21 cellular contexts compared by ENCODE assay signal in the genomic region with DNA sequence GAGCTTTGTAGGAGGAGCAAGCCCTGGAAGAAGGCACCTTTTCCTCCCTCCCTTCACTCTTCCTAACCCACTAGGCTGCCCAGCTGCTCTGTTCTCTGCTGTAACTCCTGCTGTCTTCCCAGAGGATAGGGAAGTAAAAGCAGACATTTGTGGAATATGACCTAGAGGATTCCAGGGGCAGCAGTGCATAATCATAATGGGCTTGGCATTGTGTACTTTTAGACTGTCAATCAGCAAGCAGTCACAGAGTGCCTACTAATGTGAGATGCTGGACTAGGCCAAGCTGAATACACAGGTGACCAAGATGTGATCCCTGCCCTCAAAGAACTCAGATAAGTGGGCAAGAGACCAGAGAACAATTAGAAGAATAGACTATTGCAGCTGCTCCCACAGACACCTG.
"Had no signal": no experiment of that assay in that cellular context is flagged by ENCODE, and none has a peak within 500 bp of the region (broad histone marks: within the 10 kb centered on the region; RNA-seq: fewer than 3 reads in every experiment).

No MANE protein-coding gene starts in this region.

- H3K4me1 ChIP-seq: uterus had no signal

- H2AFZ ChIP-seq: hepatocyte had no signal

- H3K27me3 ChIP-seq: gastroesophageal sphincter, hepatocyte, sigmoid colon, tibial artery, upper lobe of left lung, uterus had no signal

- H3K4me2 ChIP-seq: hepatocyte, smooth muscle cell had no signal

- H3K27ac Mint-ChIP-seq: memory B cell; mesothelial cell of epicardium; naive thymus-derived CD4-positive, alpha-beta T cell; nephron progenitor cell had no signal

- H3K27me3 Mint-ChIP-seq: memory B cell had no signal

- H3K36me3 ChIP-seq: lower lobe of right lung, neutrophil, upper lobe of left lung, uterus had no signal

- ATAC-seq: esophagus mucosa; gastroesophageal sphincter; left lobe of liver; lower lobe of right lung; naive thymus-derived CD4-positive, alpha-beta T cell; psoas muscle; stimulated activated naive CD8-positive, alpha-beta T cell treated with anti-CD3 and anti-CD28 coated beads, Interleukin-15, Interleukin-2, amounts not matched to agents 100 U/mL and 50 U/mL, for 24 hours had no signal

- H3K4me3 ChIP-seq: gastroesophageal sphincter, hepatocyte, lower lobe of right lung, psoas muscle, sigmoid colon, smooth muscle cell, tibial artery, upper lobe of left lung, uterus had no signal

- H3K9me3 Mint-ChIP-seq: memory B cell, mesothelial cell of epicardium, nephron progenitor cell had no signal

- H3K36me3 Mint-ChIP-seq: memory B cell; mesothelial cell of epicardium; naive thymus-derived CD4-positive, alpha-beta T cell had no signal

- H3K9me3 ChIP-seq: gastroesophageal sphincter, lower lobe of right lung, neutrophil, psoas muscle, sigmoid colon, tibial artery, upper lobe of left lung, uterus had no signal

- DNase-seq: effector memory CD4-positive, alpha-beta T cell; kidney; lower lobe of right lung; naive thymus-derived CD4-positive, alpha-beta T cell; nephron progenitor cell; psoas muscle; retina; sigmoid colon; stimulated activated CD4-positive, alpha-beta T cell treated with anti-CD3 and anti-CD28 coated beads, Interleukin-2, amount 100 ng/mL, for 48 hours; stimulated activated naive CD8-positive, alpha-beta T cell treated with anti-CD3 and anti-CD28 coated beads, Interleukin-15, Interleukin-2, amounts not matched to agents 100 U/mL and 50 U/mL, for 24 hours; tibial artery; upper lobe of left lung; uterus had no signal

- H3K27ac ChIP-seq: gastroesophageal sphincter, hepatocyte, lower lobe of right lung, neutrophil, psoas muscle, sigmoid colon, tibial artery, upper lobe of left lung, uterus had no signal

- H3K4me1 Mint-ChIP-seq: memory B cell; naive thymus-derived CD4-positive, alpha-beta T cell had no signal

- H3K4me3 Mint-ChIP-seq: memory B cell; mesothelial cell of epicardium; naive thymus-derived CD4-positive, alpha-beta T cell; nephron progenitor cell had no signal
